In the genomic region with DNA sequence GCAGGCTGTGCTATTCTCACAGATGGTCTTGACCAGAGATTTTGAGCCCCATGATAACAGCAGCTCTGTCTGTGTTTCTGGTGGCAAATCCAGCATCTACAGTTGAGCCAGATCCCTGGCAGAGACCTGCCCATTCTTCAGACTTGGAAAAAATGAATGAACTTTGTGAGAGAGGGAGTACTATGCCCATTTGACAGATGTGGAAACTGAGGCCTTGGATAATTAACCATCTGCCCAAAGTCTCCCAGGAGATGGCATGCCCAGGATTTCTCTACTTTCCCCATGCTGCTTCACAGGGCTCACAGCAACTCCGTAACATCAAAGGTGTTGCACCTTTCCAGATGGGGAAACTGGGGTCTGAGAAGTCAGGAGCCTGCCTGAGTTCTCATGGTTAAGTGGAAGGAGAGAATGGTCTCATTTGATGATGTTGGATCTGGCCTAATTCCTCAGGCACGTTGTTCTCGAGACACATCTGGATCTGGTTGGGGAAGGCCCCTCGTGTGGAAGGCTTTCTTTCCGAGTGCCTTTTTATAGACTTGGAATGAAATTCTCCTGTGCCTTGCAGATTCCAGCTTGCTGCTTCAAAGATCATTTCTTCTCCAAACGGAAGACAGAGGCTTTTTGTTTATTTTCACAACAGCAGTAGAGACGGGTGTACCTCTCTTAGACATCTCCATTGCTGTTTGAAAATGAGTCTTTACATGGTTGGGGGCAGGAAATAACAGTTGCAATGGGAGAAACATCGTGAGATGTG, we compare ENCODE assay signal across 27 cellular contexts.
DNase-seq lines count a peak whose midpoint lies in the region; TF ChIP-seq lines count a peak whose summit lies in the region.
"Had no signal": no experiment of that assay in that cellular context is flagged by ENCODE, and none has a peak within 500 bp of the region (broad histone marks: within the 10 kb centered on the region; RNA-seq: fewer than 3 reads in every experiment).

No MANE protein-coding gene starts in this region.

- H3K4me1 ChIP-seq in adipocyte (ENCODE audit: control insufficient read depth, insufficient read depth, low read length) (peaks cover 24% of the 10 kb centered on the region), endodermal cell (ENCODE audit: control insufficient read depth, insufficient read depth, low read length) (no peaks in the 10 kb centered on the region)
- H3K4me1 ChIP-seq: breast epithelium, sigmoid colon, tibial artery had no signal

- H3K9me3 Mint-ChIP-seq in nephron (no peaks in the 10 kb centered on the region), endodermal cell (no peaks in the 10 kb centered on the region)
- H3K9me3 Mint-ChIP-seq: activated naive CD8-positive, alpha-beta T cell treated with anti-CD3 and anti-CD28 coated beads, Interleukin-2, amount 50 U/mL, for 24 hours; CD8-positive, alpha-beta T cell; stimulated activated naive CD8-positive, alpha-beta T cell treated with anti-CD3 and anti-CD28 coated beads, Interleukin-15, amount 100 ng/mL, for 72 hours had no signal

- H3K4me3 Mint-ChIP-seq in nephron (no peak overlapping the region), endodermal cell (no peak overlapping the region)
- H3K4me3 Mint-ChIP-seq: activated CD8-positive, alpha-beta T cell treated with anti-CD3 and anti-CD28 coated beads, Interleukin-2, amount 10 ng/mL, durations not matched to agents 7 days and 5 days; activated naive CD8-positive, alpha-beta T cell treated with anti-CD3 and anti-CD28 coated beads, Interleukin-2, amount 50 U/mL, for 24 hours; CD8-positive, alpha-beta T cell; stimulated activated naive CD8-positive, alpha-beta T cell treated with anti-CD3 and anti-CD28 coated beads, Interleukin-15, amount 100 ng/mL, for 72 hours; T-helper 17 cell had no signal

- H3K36me3 Mint-ChIP-seq in nephron (ENCODE audit: low read depth) (peaks cover 3% of the 10 kb centered on the region), endodermal cell (ENCODE audit: low read depth) (peaks cover 6% of the 10 kb centered on the region)

- DNase-seq in AG20443 (ENCODE audit: low spot score) (peak; percentile 86), adipocyte (ENCODE audit: low read depth) (peak; percentile 81), fibroblast of mammary gland (ENCODE audit: low read depth) (peak; percentile 60), NCI-H226 (no peak), AML-193 (lab: John Stamatoyannopoulos, UW) (no peak), endodermal cell (no peak), hippocampal formation (lab: John Stamatoyannopoulos, UW) (no peak)
- DNase-seq: ACHN; activated CD8-positive, alpha-beta T cell treated with anti-CD3 and anti-CD28 coated beads, Interleukin-2, amount 10 ng/mL, durations not matched to agents 7 days and 5 days; activated effector memory CD4-positive, alpha-beta T cell treated with anti-CD3 and anti-CD28 coated beads, Interleukin-2, amount 50 U/mL, for 16 hours; activated naive CD8-positive, alpha-beta T cell treated with anti-CD3 and anti-CD28 coated beads, Interleukin-2, amount 50 U/mL, for 24 hours; activated T-cell treated with anti-CD3 and anti-CD28 coated beads for 4 hours; CD8-positive, alpha-beta T cell; cortex of kidney; foreskin melanocyte; NCI-H1092; NCI-H187; NCI-H2171 treated with DMSO at 0.1 percent for 48 hours; NCI-H526; posterior cingulate gyrus; RPMI8226; sigmoid colon; stimulated activated naive CD8-positive, alpha-beta T cell treated with anti-CD3 and anti-CD28 coated beads, Interleukin-15, amount 100 ng/mL, for 72 hours; T-helper 17 cell; tibial artery had no signal

- TF ChIP-seq CTCF in fibroblast of mammary gland (conservative IDR thresholded peaks at IDR 0.05; ENCODE audit: control insufficient read depth, insufficient read depth, low read depth, low read length) = no peak
- TF ChIP-seq CTCF in nephron (IDR thresholded peaks at IDR 0.05; ENCODE audit: unreplicated experiment in 3 of 3) = no peak
- no peak for TF ChIP-seq CTCF in endodermal cell (conservative IDR thresholded peaks at IDR 0.05)

- H3K9ac ChIP-seq in adipocyte (ENCODE audit: low read length) = peak overlapping the region; percentile 19
- H3K9ac ChIP-seq in endodermal cell (ENCODE audit: extremely low read depth, low read length, poor library complexity, severe bottlenecking) = no peak overlapping the region

- H3K27me3 ChIP-seq in adipocyte (replicated peaks; ENCODE audit: control insufficient read depth, insufficient read depth, low read length) (no peaks in the 10 kb centered on the region), endodermal cell (ENCODE audit: control insufficient read depth, insufficient read depth, low read length, poor library complexity, severe bottlenecking) (no peaks in the 10 kb centered on the region)
- H3K27me3 ChIP-seq: breast epithelium, sigmoid colon, tibial artery had no signal

- H3K4me3 ChIP-seq in adipocyte (ENCODE audit: low read length) (no peak overlapping the region), fibroblast of mammary gland (ENCODE audit: control insufficient read depth, low read depth, low read length) (no peak overlapping the region), endodermal cell (ENCODE audit: low read length) (no peak overlapping the region)
- H3K4me3 ChIP-seq: breast epithelium, sigmoid colon, tibial artery had no signal

- H3K4me1 Mint-ChIP-seq in nephron = peaks cover 54% of the 10 kb centered on the region
- no peaks in the 10 kb centered on the region for H3K4me1 Mint-ChIP-seq in endodermal cell
- H3K4me1 Mint-ChIP-seq: activated naive CD8-positive, alpha-beta T cell treated with anti-CD3 and anti-CD28 coated beads, Interleukin-2, amount 50 U/mL, for 24 hours; stimulated activated naive CD8-positive, alpha-beta T cell treated with anti-CD3 and anti-CD28 coated beads, Interleukin-15, amount 100 ng/mL, for 72 hours; T-helper 17 cell had no signal

- H3K9me3 ChIP-seq in adipocyte (ENCODE audit: control insufficient read depth, low read length) (no peaks in the 10 kb centered on the region), endodermal cell (ENCODE audit: control insufficient read depth, low read length) (no peaks in the 10 kb centered on the region)
- H3K9me3 ChIP-seq: breast epithelium, sigmoid colon had no signal

- H3K27ac Mint-ChIP-seq in nephron = peak overlapping the region; percentile 60 to 87 (median 64)
- no peak overlapping the region for H3K27ac Mint-ChIP-seq in endodermal cell
- H3K27ac Mint-ChIP-seq: activated CD8-positive, alpha-beta T cell treated with anti-CD3 and anti-CD28 coated beads, Interleukin-2, amount 10 ng/mL, durations not matched to agents 7 days and 5 days; activated naive CD8-positive, alpha-beta T cell treated with anti-CD3 and anti-CD28 coated beads, Interleukin-2, amount 50 U/mL, for 24 hours; CD8-positive, alpha-beta T cell; stimulated activated naive CD8-positive, alpha-beta T cell treated with anti-CD3 and anti-CD28 coated beads, Interleukin-15, amount 100 ng/mL, for 72 hours; T-helper 17 cell had no signal

- 93 to 94% methylated on average over 7 to 8 of the region's 8 CpGs for WGBS in endodermal cell (ENCODE audit: insufficient coverage in 1 of 2, insufficient read length in 1 of 2), 2 experiments

- no peaks in the 10 kb centered on the region for H3K36me3 ChIP-seq in adipocyte (ENCODE audit: control insufficient read depth, insufficient read depth, low read length, severe bottlenecking)
- no peaks in the 10 kb centered on the region for H3K36me3 ChIP-seq in endodermal cell (ENCODE audit: control insufficient read depth, insufficient read depth, low read length)
- H3K36me3 ChIP-seq: breast epithelium, sigmoid colon, tibial artery had no signal

- H3K27ac ChIP-seq in endodermal cell (ENCODE audit: low read depth, low read length) = no peak overlapping the region
- H3K27ac ChIP-seq: breast epithelium, sigmoid colon, tibial artery had no signal

- H3K27me3 Mint-ChIP-seq in nephron (ENCODE audit: low read depth) = no peaks in the 10 kb centered on the region
- peaks cover under 1% of the 10 kb centered on the region for H3K27me3 Mint-ChIP-seq in endodermal cell (ENCODE audit: insufficient read depth)
- H3K27me3 Mint-ChIP-seq: activated naive CD8-positive, alpha-beta T cell treated with anti-CD3 and anti-CD28 coated beads, Interleukin-2, amount 50 U/mL, for 24 hours; stimulated activated naive CD8-positive, alpha-beta T cell treated with anti-CD3 and anti-CD28 coated beads, Interleukin-15, amount 100 ng/mL, for 72 hours; T-helper 17 cell had no signal

Comparison
In these comparisons a context has a peak if more than half of its experiments do, and no peak if none do; other contexts are left out.
1. DNase-seq: peak in AG20443 (single experiment), adipocyte (single experiment) and fibroblast of mammary gland (single experiment); none in NCI-H226 (single experiment), AML-193 (0 of 2), endodermal cell (single experiment) and hippocampal formation (0 of 2).